ENCODE assay signal across 26 cellular contexts in genomic region chr16:82364690-82365089, GRCh38.
"Had no signal": no experiment of that assay in that cellular context is flagged by ENCODE, and none has a peak within 500 bp of the region (broad histone marks: within the 10 kb centered on the region; RNA-seq: fewer than 3 reads in every experiment).

No MANE protein-coding gene starts in this region.

- H3K4me1 Mint-ChIP-seq: mesothelial cell of epicardium, naive B cell had no signal

- H3K4me3 Mint-ChIP-seq: dendritic cell treated with granulocyte-macrophage colony-stimulating factor and Interleukin-4, amounts not matched to agents 40 ng/mL and 50 ng/mL, for 4 days; effector memory CD8-positive, alpha-beta T cell; endodermal cell; mesothelial cell of epicardium; naive B cell had no signal

- H3K9me3 ChIP-seq: colonic mucosa, esophagus squamous epithelium, gastrocnemius medialis, heart right ventricle, left lung, lower lobe of right lung, mucosa of descending colon had no signal

- H3K9me3 Mint-ChIP-seq: dendritic cell treated with granulocyte-macrophage colony-stimulating factor and Interleukin-4, amounts not matched to agents 40 ng/mL and 50 ng/mL, for 4 days; effector memory CD8-positive, alpha-beta T cell; endodermal cell; mesothelial cell of epicardium had no signal

- ATAC-seq: effector memory CD8-positive, alpha-beta T cell; esophagus mucosa; gastrocnemius medialis; heart right ventricle; left cardiac atrium; left lung; left ventricle myocardium superior; lower lobe of right lung; mucosa of descending colon had no signal

- H3K36me3 ChIP-seq: colonic mucosa, esophagus squamous epithelium, gastrocnemius medialis, heart right ventricle, left lung, lower lobe of right lung had no signal

- H3K27ac Mint-ChIP-seq: dendritic cell treated with granulocyte-macrophage colony-stimulating factor and Interleukin-4, amounts not matched to agents 40 ng/mL and 50 ng/mL, for 4 days; effector memory CD8-positive, alpha-beta T cell; endodermal cell; mesothelial cell of epicardium; naive B cell had no signal

- FAIRE-seq: islet of Langerhans, keratinocyte had no signal

- H3K27me3 ChIP-seq: colonic mucosa, esophagus squamous epithelium, gastrocnemius medialis, heart right ventricle, left lung had no signal

- H3K27me3 Mint-ChIP-seq: dendritic cell treated with granulocyte-macrophage colony-stimulating factor and Interleukin-4, amounts not matched to agents 40 ng/mL and 50 ng/mL, for 4 days had no signal

- H3K4me3 ChIP-seq: colonic mucosa, esophagus squamous epithelium, gastrocnemius medialis, heart right ventricle, left lung, lower lobe of right lung, mucosa of descending colon had no signal

- H3K4me1 ChIP-seq: colonic mucosa, esophagus squamous epithelium, gastrocnemius medialis, heart right ventricle, left lung, lower lobe of right lung had no signal

- DNase-seq: colonic mucosa; cortex of kidney; effector CD8-positive, alpha-beta T cell; effector memory CD8-positive, alpha-beta T cell; endodermal cell; erythroblast; esophagus squamous epithelium; foreskin fibroblast; foreskin melanocyte; gastrocnemius medialis; glutamatergic neuron; heart right ventricle; hippocampal formation; left cardiac atrium; left lung; left ventricle myocardium superior; lower lobe of right lung; mesenchymal stem cell; mucosa of descending colon; naive B cell had no signal

- H3K36me3 Mint-ChIP-seq: mesothelial cell of epicardium, naive B cell had no signal

- H3K27ac ChIP-seq: colonic mucosa, epithelial cell of prostate, esophagus squamous epithelium, gastrocnemius medialis, heart right ventricle, left lung, lower lobe of right lung had no signal
